ENCODE assay signal across 22 cellular contexts in genomic region chr2:12202301-12202700, GRCh38.
DNase-seq lines count a peak whose midpoint lies in the region; TF ChIP-seq lines count a peak whose summit lies in the region.
"Had no signal": no experiment of that assay in that cellular context is flagged by ENCODE, and none has a peak within 500 bp of the region (broad histone marks: within the 10 kb centered on the region; RNA-seq: fewer than 3 reads in every experiment).

No MANE protein-coding gene starts in this region.

- TF ChIP-seq CTCF in astrocyte of the spinal cord (IDR thresholded peaks at IDR 0.05; ENCODE audit: low read depth, low read length): no peak
- TF ChIP-seq CTCF in fibroblast of villous mesenchyme (IDR thresholded peaks at IDR 0.05; ENCODE audit: insufficient read depth, low read depth, low read length): no peak
- no peak for TF ChIP-seq CTCF in progenitor cell of endocrine pancreas (IDR thresholded peaks at IDR 0.05; ENCODE audit: unreplicated experiment)

- H3K4me3 ChIP-seq in astrocyte of the spinal cord (ENCODE audit: low read depth, low read length) (no peak overlapping the region), fibroblast of villous mesenchyme (ENCODE audit: low read depth, low read length) (no peak overlapping the region)
- H3K4me3 ChIP-seq: hepatocyte had no signal

- DNase-seq in EL (peak; percentile 22), astrocyte of the spinal cord (ENCODE audit: low read depth, low spot score) (peak; percentile 25), fibroblast of villous mesenchyme (ENCODE audit: low read depth) (peak; percentile 74), renal cortical epithelial cell (ENCODE audit: low read depth) (peak; percentile 40), DMS79 (lab: John Stamatoyannopoulos, UW) (no peak), A172 (ENCODE audit: low spot score) (no peak), progenitor cell of endocrine pancreas (ENCODE audit: low spot score, unreplicated experiment) (no peak)
- no peak for DNase-seq in activated CD4-positive, alpha-beta T cell treated with anti-CD3 and anti-CD28 coated beads, Interleukin-2, amount 50 U/mL, for 48 hours
- DNase-seq: activated CD4-positive, alpha-beta T cell treated with anti-CD3 and anti-CD28 coated beads for 48 hours; activated CD8-positive, alpha-beta memory T cell treated with anti-CD3 and anti-CD28 coated beads, Interleukin-2, amount 50 U/mL, for 48 hours; activated naive CD4-positive, alpha-beta T cell; Kasumi-1; left cardiac atrium; NCI-H1417 treated with DMSO at 0.1 percent for 48 hours; NCI-H2171 treated with DMSO at 0.1 percent for 48 hours; NCI-H82; stimulated activated CD4-positive, alpha-beta T cell treated with anti-CD3 and anti-CD28 coated beads, Interleukin-4, amount 100 ng/mL, for 4 hours; stimulated activated CD8-positive, alpha-beta memory T cell treated with anti-CD3 and anti-CD28 coated beads, Interleukin-4, amount 100 ng/mL, for 48 hours; substantia nigra had no signal

- H3K27ac Mint-ChIP-seq in progenitor cell of endocrine pancreas: no peak overlapping the region
- H3K27ac Mint-ChIP-seq: B cell had no signal

- H3K4me1 Mint-ChIP-seq in progenitor cell of endocrine pancreas (ENCODE audit: low read depth): peaks cover 7% of the 10 kb centered on the region

- peaks cover 18% of the 10 kb centered on the region for H3K27me3 Mint-ChIP-seq in progenitor cell of endocrine pancreas
- H3K27me3 Mint-ChIP-seq: B cell, brain had no signal

- in situ Hi-C loops in astrocyte of the spinal cord (cut with HindIII; ENCODE audit: low sequenced_read_pairs): no loop called here

- H3K9me3 Mint-ChIP-seq in progenitor cell of endocrine pancreas (ENCODE audit: low read depth): no peaks in the 10 kb centered on the region

- H3K4me3 Mint-ChIP-seq in progenitor cell of endocrine pancreas (ENCODE audit: low read depth): no peak overlapping the region
- H3K4me3 Mint-ChIP-seq: B cell, brain had no signal

- no peaks in the 10 kb centered on the region for H3K36me3 Mint-ChIP-seq in progenitor cell of endocrine pancreas (ENCODE audit: insufficient read depth)
- H3K36me3 Mint-ChIP-seq: brain had no signal

Comparison
In these comparisons a context has a peak if more than half of its experiments do, and no peak if none do; other contexts are left out.
1. DNase-seq: peak in EL (single experiment), astrocyte of the spinal cord (single experiment), fibroblast of villous mesenchyme (single experiment) and renal cortical epithelial cell (single experiment); none in DMS79 (single experiment), A172 (single experiment), progenitor cell of endocrine pancreas (single experiment) and activated CD4-positive, alpha-beta T cell treated with anti-CD3 and anti-CD28 coated beads, Interleukin-2, amount 50 U/mL, for 48 hours (0 of 2).